In the genomic region with DNA sequence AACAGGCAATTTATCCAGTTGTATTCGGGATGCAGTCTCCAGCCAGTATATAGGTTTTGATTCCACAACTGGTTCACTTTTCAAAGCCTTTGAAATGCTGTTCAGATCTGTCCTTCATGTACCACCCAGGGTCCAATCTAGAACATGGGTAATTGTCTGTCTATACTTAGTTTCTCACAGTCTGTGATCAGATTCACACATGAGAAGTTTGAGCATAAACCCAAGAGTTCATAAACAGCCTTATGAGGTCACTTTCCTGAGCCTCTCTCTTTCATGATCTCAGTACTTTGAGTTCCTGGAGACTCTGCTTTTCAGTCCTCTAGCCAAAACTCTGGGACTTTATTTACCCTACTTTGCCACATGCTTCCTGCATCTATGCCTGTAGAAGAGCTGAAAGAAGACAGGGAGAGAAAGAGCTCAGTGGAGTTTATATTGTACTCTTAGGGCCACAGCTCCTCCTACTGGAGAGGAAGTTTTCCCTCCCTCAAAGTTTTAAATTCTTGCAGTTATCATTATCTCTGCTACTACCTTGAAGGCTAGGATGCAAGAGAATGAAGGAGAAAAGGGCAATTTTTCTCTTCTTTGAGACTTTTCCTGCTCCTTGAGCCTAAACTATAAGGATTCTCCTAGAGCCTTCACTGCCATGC, we compare ENCODE assay signal across 8 cellular contexts.
A peak's percentile ranks its signal among the peaks of the same experiment; 100 is the strongest.
DNase-seq lines count a peak whose midpoint lies in the region; ATAC-seq, FAIRE-seq and TF ChIP-seq lines count a peak whose summit lies in the region.

No MANE protein-coding gene starts in this region.

- H3K27me3 ChIP-seq in gastroesophageal sphincter (no peaks in the 10 kb centered on the region), small intestine (ENCODE audit: control insufficient read depth in 2 of 2, insufficient read depth in 2 of 2, low read length in 2 of 2) (no peaks in the 10 kb centered on the region)

- no peak overlapping the region for H3K27ac ChIP-seq in gastroesophageal sphincter
- no peak overlapping the region for H3K27ac ChIP-seq in small intestine (ENCODE audit: low read depth in 1 of 2, low read length in 1 of 2)

- H3K36me3 ChIP-seq in gastroesophageal sphincter (no peaks in the 10 kb centered on the region), small intestine (ENCODE audit: control insufficient read depth in 2 of 2, insufficient read depth in 2 of 2, low read length in 2 of 2) (no peaks in the 10 kb centered on the region)

- H3K36me3 Mint-ChIP-seq in HFFc6 (ENCODE audit: low read depth) (peaks cover 7% of the 10 kb centered on the region; the same call in 1 of the 2 replicates), T-cell (peaks cover 16% of the 10 kb centered on the region)

- peak; percentile 87 for TF ChIP-seq CTCF in HFFc6 (IDR thresholded peaks at IDR 0.05)
- peak; percentile 39 to 63 (median 54) for TF ChIP-seq CTCF in gastroesophageal sphincter (IDR thresholded peaks at IDR 0.05)

- H3K4me1 ChIP-seq in gastroesophageal sphincter (no peaks in the 10 kb centered on the region), small intestine (ENCODE audit: control insufficient read depth in 2 of 2, insufficient read depth in 1 of 2, low read depth in 1 of 2, low read length in 1 of 2) (no peaks in the 10 kb centered on the region)

- TF ChIP-seq POLR2A in gastroesophageal sphincter (IDR thresholded peaks at IDR 0.05), result no peak

- POLR2A ChIA-PET in T-cell (lab: Charles Lee), result interaction anchor here in 1 of 2 donors (0.5 kb wide), 1 partner anchor 774 kb away, joined by 5 read pairs; no protein-coding TSS in a partner anchor

- peak overlapping the region; percentile 38; the same call in 1 of the 2 replicates for H3K27ac Mint-ChIP-seq in HFFc6
- H3K27ac Mint-ChIP-seq in T-cell, result no peak overlapping the region
- H3K27ac Mint-ChIP-seq in stimulated activated naive CD8-positive, alpha-beta T cell treated with anti-CD3 and anti-CD28 coated beads, Interleukin-15, amount 100 ng/mL, for 72 hours, result no peak overlapping the region

- H3K27me3 Mint-ChIP-seq in HFFc6 (ENCODE audit: insufficient read depth) (no peaks in the 10 kb centered on the region), T-cell (no peaks in the 10 kb centered on the region)
- no peaks in the 10 kb centered on the region for H3K27me3 Mint-ChIP-seq in stimulated activated naive CD8-positive, alpha-beta T cell treated with anti-CD3 and anti-CD28 coated beads, Interleukin-15, amount 100 ng/mL, for 72 hours

- H3K4me1 Mint-ChIP-seq in HFFc6 (ENCODE audit: low read depth) (peaks cover 61% of the 10 kb centered on the region), T-cell (peaks cover 0 to 4% (median 3%) of the 10 kb centered on the region in 3 donors)
- no peaks in the 10 kb centered on the region for H3K4me1 Mint-ChIP-seq in stimulated activated naive CD8-positive, alpha-beta T cell treated with anti-CD3 and anti-CD28 coated beads, Interleukin-15, amount 100 ng/mL, for 72 hours

- 96% methylated on average over 1 of the region's 1 CpG; no CpG with 5 or more reads in 1 of the 2 donors for WGBS in gastroesophageal sphincter (ENCODE audit: low coverage in 1 of 2), 2 donors
- 89 to 97% (median 89%) methylated on average over 1 of the region's 1 CpG for WGBS in small intestine, 3 donors

- ATAC-seq in T-cell (replicated peaks in 1 of 4) (peak in 3 of 4 experiments; percentile 17 to 59 (median 52)), gastroesophageal sphincter (no peak), HG03159 (IDR thresholded peaks at IDR 0.05; ENCODE audit: unreplicated experiment) (no peak)
- no peak for ATAC-seq in stimulated activated naive CD8-positive, alpha-beta T cell treated with anti-CD3 and anti-CD28 coated beads, Interleukin-15, amount 100 ng/mL, for 72 hours

- H3K9me3 Mint-ChIP-seq in HFFc6 (no peaks in the 10 kb centered on the region), T-cell (peaks cover 0 to 23% (median under 1%) of the 10 kb centered on the region in 3 donors)
- peaks cover 0 to 10% of the 10 kb centered on the region in 2 donors for H3K9me3 Mint-ChIP-seq in stimulated activated naive CD8-positive, alpha-beta T cell treated with anti-CD3 and anti-CD28 coated beads, Interleukin-15, amount 100 ng/mL, for 72 hours

- DNase-seq in DMS 273 (lab: John Stamatoyannopoulos, UW; ENCODE audit: unreplicated experiment), result peak; percentile 42
- no peak for DNase-seq in DMS 273 treated with DMSO at 0.1 percent for 48 hours (lab: John Stamatoyannopoulos, UW)
- peak; percentile 60 for DNase-seq in HFFc6
- DNase-seq in T-cell, result peak in 8 of 34 experiments; percentile 5 to 19 (median 10)
- DNase-seq in small intestine, result peak; percentile 23
- no peak for DNase-seq in stimulated activated naive CD8-positive, alpha-beta T cell treated with anti-CD3 and anti-CD28 coated beads, Interleukin-15, amount 100 ng/mL, for 72 hours

- H3K4me3 ChIP-seq in gastroesophageal sphincter (no peak overlapping the region), small intestine (ENCODE audit: low read depth in 1 of 2, low read length in 2 of 2) (no peak overlapping the region)

- H3K9me3 ChIP-seq in gastroesophageal sphincter (peaks cover 0 to 4% (median 0%) of the 10 kb centered on the region in 3 donors), small intestine (ENCODE audit: control insufficient read depth, low read depth) (no peaks in the 10 kb centered on the region)

- no peak for FAIRE-seq in small intestine (lab: Jason Lieb, UNC)

- H3K4me3 Mint-ChIP-seq in HFFc6, result no peak overlapping the region
- H3K4me3 Mint-ChIP-seq in T-cell, result no peak overlapping the region
- H3K4me3 Mint-ChIP-seq in stimulated activated naive CD8-positive, alpha-beta T cell treated with anti-CD3 and anti-CD28 coated beads, Interleukin-15, amount 100 ng/mL, for 72 hours, result no peak overlapping the region

- CTCF ChIA-PET in T-cell (lab: Charles Lee), result interaction anchor here (0.6 to 1.3 kb wide), 13 partner anchors 12 to 803 kb away, joined by 3 to 21 read pairs (median 4); partner anchors contain the start of gene ZNF438 (in 1 of the 2)

- TF ChIP-seq EP300 in gastroesophageal sphincter (IDR thresholded peaks at IDR 0.05), result no peak

Comparison
In these comparisons a context has a peak if more than half of its experiments do, and no peak if none do; other contexts are left out.
1. DNase-seq: peak in DMS 273 (single experiment), HFFc6 (single experiment) and small intestine (single experiment); none in DMS 273 treated with DMSO at 0.1 percent for 48 hours (single experiment) and stimulated activated naive CD8-positive, alpha-beta T cell treated with anti-CD3 and anti-CD28 coated beads, Interleukin-15, amount 100 ng/mL, for 72 hours (0 of 2).
2. ATAC-seq: peak in T-cell (3 of 4); none in gastroesophageal sphincter (single experiment), stimulated activated naive CD8-positive, alpha-beta T cell treated with anti-CD3 and anti-CD28 coated beads, Interleukin-15, amount 100 ng/mL, for 72 hours (single experiment) and HG03159 (single experiment).